ENCODE assay signal across 20 cellular contexts in the genomic region with DNA sequence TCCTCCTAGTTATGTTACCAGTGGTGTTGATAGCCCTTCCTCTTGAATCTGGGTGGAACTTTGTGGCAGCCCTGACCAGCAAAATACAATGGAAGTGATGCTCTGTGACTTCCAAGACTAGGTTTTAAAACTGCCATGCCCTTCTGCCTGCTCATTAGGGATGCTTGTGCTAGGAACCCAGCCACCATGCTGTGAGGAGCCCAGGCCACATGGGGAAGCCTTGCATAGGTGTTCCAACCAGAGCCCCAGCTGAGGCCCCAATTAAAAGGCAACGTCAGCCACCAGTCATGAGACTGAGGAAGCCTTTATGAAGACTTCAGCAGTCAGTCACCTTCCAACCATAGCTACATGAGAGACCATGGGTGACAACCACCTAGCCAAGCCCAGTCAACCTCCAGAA. TPM values are rescaled to one million over a fixed set of nuclear protein-coding genes. Genes with fewer than 3 reads are reported as not detected.
DNase-seq lines count a peak whose midpoint lies in the region; ATAC-seq, FAIRE-seq and TF ChIP-seq lines count a peak whose summit lies in the region.
"Had no signal": no experiment of that assay in that cellular context is flagged by ENCODE, and none has a peak within 500 bp of the region (broad histone marks: within the 10 kb centered on the region; RNA-seq: fewer than 3 reads in every experiment).

No MANE protein-coding gene starts in this region.

- no peak overlapping the region for H3K4me2 ChIP-seq in neuronal stem cell (ENCODE audit: insufficient read depth, low read length, poor library complexity, severe bottlenecking)

- H3K23ac ChIP-seq in neuronal stem cell (ENCODE audit: low read depth, low read length, poor library complexity) = no peak overlapping the region

- H3K9ac ChIP-seq in neuronal stem cell (ENCODE audit: low read depth, low read length, poor library complexity) = no peak overlapping the region

- H3K9me3 Mint-ChIP-seq in activated CD4-positive, alpha-beta T cell treated with anti-CD3 and anti-CD28 coated beads, Interleukin-2, amount 10 ng/mL, durations not matched to agents 7 days and 5 days = peaks cover 4% of the 10 kb centered on the region
- no peaks in the 10 kb centered on the region for H3K9me3 Mint-ChIP-seq in activated naive CD8-positive, alpha-beta T cell (ENCODE audit: low read depth)
- H3K9me3 Mint-ChIP-seq: CD14-positive monocyte, HFFc6, naive B cell had no signal

- no peak overlapping the region for H2AFZ ChIP-seq in neuronal stem cell (ENCODE audit: low read length)

- peaks cover 52% of the 10 kb centered on the region for H3K4me1 Mint-ChIP-seq in activated CD4-positive, alpha-beta T cell treated with anti-CD3 and anti-CD28 coated beads, Interleukin-2, amount 10 ng/mL, durations not matched to agents 7 days and 5 days
- H3K4me1 Mint-ChIP-seq in activated naive CD8-positive, alpha-beta T cell (ENCODE audit: low read depth) = peaks cover 64% of the 10 kb centered on the region

- POLR2A ChIA-PET in activated CD4-positive, alpha-beta T cell treated with anti-CD3 and anti-CD28 coated beads, Interleukin-2, amount 10 ng/mL, durations not matched to agents 7 days and 5 days (lab: Charles Lee) = no interaction called here

- no CpG with 5 or more reads among the region's 1 CpG for WGBS in neuronal stem cell (ENCODE audit: extremely low coverage in 2 of 2, insufficient read length in 2 of 2, insufficient replicate concordance in 1 of 2), 2 donors

- H2BK120ac ChIP-seq in neuronal stem cell (ENCODE audit: low read depth, low read length) = no peak overlapping the region

- no peaks in the 10 kb centered on the region for H3K9me3 ChIP-seq in neuronal stem cell (replicated peaks in 1 of 2; ENCODE audit: control insufficient read depth in 2 of 2, insufficient read depth in 1 of 2, low read depth in 1 of 2, low read length in 2 of 2)
- H3K9me3 ChIP-seq: sigmoid colon had no signal

- H2AK5ac ChIP-seq in neuronal stem cell (ENCODE audit: low read depth, low read length) = no peak overlapping the region

- H3K36me3 Mint-ChIP-seq in activated CD4-positive, alpha-beta T cell treated with anti-CD3 and anti-CD28 coated beads, Interleukin-2, amount 10 ng/mL, durations not matched to agents 7 days and 5 days (ENCODE audit: low read depth) = peaks cover 11% of the 10 kb centered on the region
- no peaks in the 10 kb centered on the region for H3K36me3 Mint-ChIP-seq in activated naive CD8-positive, alpha-beta T cell
- H3K36me3 Mint-ChIP-seq: CD14-positive monocyte, naive B cell had no signal

- no peak for TF ChIP-seq POLR2A in GM12891 (IDR thresholded peaks at IDR 0.05; ENCODE audit: low read depth, low read length)

- H4K91ac ChIP-seq in neuronal stem cell (ENCODE audit: low read depth, low read length, poor library complexity) = no peak overlapping the region

- H3K4ac ChIP-seq in neuronal stem cell (ENCODE audit: low read length) = no peak overlapping the region

- no peak overlapping the region for H4K8ac ChIP-seq in neuronal stem cell (ENCODE audit: low read depth, low read length)

- H3K18ac ChIP-seq in neuronal stem cell (ENCODE audit: low read length) = peak overlapping the region; percentile 5

- H3K79me1 ChIP-seq in neuronal stem cell (ENCODE audit: low read depth, low read length) = no peaks in the 10 kb centered on the region

- FAIRE-seq in GM12891 (lab: Jason Lieb, UNC) = peak; percentile 9
- FAIRE-seq: frontal cortex, kidney, urothelium cell line had no signal

- H2BK12ac ChIP-seq in neuronal stem cell (ENCODE audit: low read length) = no peak overlapping the region

- H3K27ac ChIP-seq in neuronal stem cell (replicated peaks; ENCODE audit: low read length) = no peak overlapping the region
- H3K27ac ChIP-seq: sigmoid colon had no signal

- DNase-seq in activated CD4-positive, alpha-beta T cell treated with anti-CD3 and anti-CD28 coated beads, Interleukin-2, amount 10 ng/mL, durations not matched to agents 7 days and 5 days = no peak
- DNase-seq in activated CD4-positive, alpha-beta T cell treated with anti-CD3 and anti-CD28 coated beads for 4 hours = no peak
- DNase-seq in GM12891 (ENCODE audit: insufficient read length, low spot score) (no peak), neuronal stem cell (ENCODE audit: low spot score) (no peak), T-helper 9 cell (no peak), NCI-H2081 treated with DMSO at 0.1 percent for 48 hours (lab: John Stamatoyannopoulos, UW) (no peak)
- DNase-seq: DMS53, HFFc6, KBM-7, kidney, mammary epithelial cell, naive B cell, NCI-H2107, NCI-H524 treated with DMSO at 0.1 percent for 48 hours, sigmoid colon had no signal

- peaks cover 0 to 5% of the 10 kb centered on the region in 2 donors for H3K4me1 ChIP-seq in neuronal stem cell (ENCODE audit: control insufficient read depth in 2 of 2, insufficient read depth in 1 of 2, low read depth in 1 of 2, low read length in 2 of 2)

- ATAC-seq in HG03280 (IDR thresholded peaks at IDR 0.05; ENCODE audit: unreplicated experiment) = no peak

- no peak overlapping the region for H3K4me3 Mint-ChIP-seq in activated CD4-positive, alpha-beta T cell treated with anti-CD3 and anti-CD28 coated beads, Interleukin-2, amount 10 ng/mL, durations not matched to agents 7 days and 5 days
- peak overlapping the region; percentile 21 for H3K4me3 Mint-ChIP-seq in activated naive CD8-positive, alpha-beta T cell
- H3K4me3 Mint-ChIP-seq: CD14-positive monocyte, HFFc6 had no signal

- no peaks in the 10 kb centered on the region for H3K27me3 ChIP-seq in neuronal stem cell (ENCODE audit: control insufficient read depth in 3 of 3, insufficient read depth in 3 of 3, low read depth in 1 of 3, low read length in 3 of 3)
- H3K27me3 ChIP-seq: sigmoid colon had no signal

- peak overlapping the region; percentile 66 for H3K27ac Mint-ChIP-seq in activated CD4-positive, alpha-beta T cell treated with anti-CD3 and anti-CD28 coated beads, Interleukin-2, amount 10 ng/mL, durations not matched to agents 7 days and 5 days
- peak overlapping the region; percentile 88 for H3K27ac Mint-ChIP-seq in activated naive CD8-positive, alpha-beta T cell
- H3K27ac Mint-ChIP-seq: HFFc6 had no signal

- CTCF ChIA-PET in activated CD4-positive, alpha-beta T cell treated with anti-CD3 and anti-CD28 coated beads, Interleukin-2, amount 10 ng/mL, durations not matched to agents 7 days and 5 days (lab: Charles Lee) = interaction anchor here (1.0 to 2.3 kb wide), 5 partner anchors 13 to 116 kb away, joined by 3 to 11 read pairs (median 4); a partner anchor contains a TSS

- no peaks in the 10 kb centered on the region for H3K36me3 ChIP-seq in neuronal stem cell (replicated peaks in 1 of 2; ENCODE audit: control insufficient read depth in 2 of 2, insufficient read depth in 2 of 2, low read length in 2 of 2)
- H3K36me3 ChIP-seq: sigmoid colon had no signal

- H2BK5ac ChIP-seq in neuronal stem cell (ENCODE audit: low read length) = no peak overlapping the region

- H3K27me3 Mint-ChIP-seq in activated CD4-positive, alpha-beta T cell treated with anti-CD3 and anti-CD28 coated beads, Interleukin-2, amount 10 ng/mL, durations not matched to agents 7 days and 5 days = peaks cover 3% of the 10 kb centered on the region
- no peaks in the 10 kb centered on the region for H3K27me3 Mint-ChIP-seq in activated naive CD8-positive, alpha-beta T cell
- H3K27me3 Mint-ChIP-seq: naive B cell had no signal

- H2BK15ac ChIP-seq in neuronal stem cell (ENCODE audit: low read length) = no peak overlapping the region

- H3K14ac ChIP-seq in neuronal stem cell (ENCODE audit: low read length) = no peak overlapping the region

- no peak overlapping the region for H3K4me3 ChIP-seq in neuronal stem cell (ENCODE audit: low read length in 2 of 2)
- H3K4me3 ChIP-seq: sigmoid colon had no signal

TF ChIP-seq in GM12891, 5 proteins besides CTCF, POLR2A, EP300 and RAD21:
- TF ChIP-seq PAX5 (IDR thresholded peaks at IDR 0.05; ENCODE audit: insufficient read depth, low read length, severe bottlenecking) (no peak), TAF1 (IDR thresholded peaks at IDR 0.05; ENCODE audit: low read depth, low read length) (no peak), POU2F2 (IDR thresholded peaks at IDR 0.05; ENCODE audit: low read depth, low read length) (no peak), SPI1 (IDR thresholded peaks at IDR 0.05; ENCODE audit: low read depth, low read length) (no peak), POLR2AphosphoS5 (IDR thresholded peaks at IDR 0.05; ENCODE audit: low read depth, low read length) (no peak)

RNA-seq across cellular contexts. Expression of a gene that starts 14.0 kb away (rescaled TPM):
- total RNA-seq in activated CD4-positive, alpha-beta T cell treated with anti-CD3 and anti-CD28 coated beads, Interleukin-2, amount 10 ng/mL, durations not matched to agents 7 days and 5 days = 10 to 100 TPM; 48.6 to 61.9 TPM
- 12.3 TPM for polyA plus RNA-seq in GM12891 (2012; ENCODE audit: low read depth, missing spikeins)
- 28.2 TPM for polyA plus RNA-seq in neuronal stem cell (2013, experiment 1 of 2)
- 29.4 TPM for polyA plus RNA-seq in neuronal stem cell (2013, experiment 2 of 2)
